ENCODE assay signal across 14 cellular contexts in genomic region chr3:72601049-72601448, GRCh38.
"Had no signal": no experiment of that assay in that cellular context is flagged by ENCODE, and none has a peak within 500 bp of the region (broad histone marks: within the 10 kb centered on the region; RNA-seq: fewer than 3 reads in every experiment).

No MANE protein-coding gene starts in this region.

- H3K4me3 ChIP-seq: cardiac muscle cell, stomach, thoracic aorta, upper lobe of left lung had no signal

- H3K27ac Mint-ChIP-seq: activated naive CD8-positive, alpha-beta T cell; dendritic cell treated with granulocyte-macrophage colony-stimulating factor and Interleukin-4, amounts not matched to agents 40 ng/mL and 50 ng/mL, for 4 days; effector memory CD8-positive, alpha-beta T cell; natural killer cell had no signal

- H3K27me3 ChIP-seq: cardiac muscle cell, stomach, upper lobe of left lung had no signal

- H3K9me3 Mint-ChIP-seq: dendritic cell treated with granulocyte-macrophage colony-stimulating factor and Interleukin-4, amounts not matched to agents 40 ng/mL and 50 ng/mL, for 4 days; effector memory CD8-positive, alpha-beta T cell; natural killer cell had no signal

- H3K9me3 ChIP-seq: stomach, thoracic aorta, upper lobe of left lung had no signal

- H3K27ac ChIP-seq: cardiac muscle cell, foreskin keratinocyte, thoracic aorta, upper lobe of left lung had no signal

- H3K36me3 Mint-ChIP-seq: activated naive CD8-positive, alpha-beta T cell; natural killer cell had no signal

- H3K4me3 Mint-ChIP-seq: activated naive CD8-positive, alpha-beta T cell; dendritic cell treated with granulocyte-macrophage colony-stimulating factor and Interleukin-4, amounts not matched to agents 40 ng/mL and 50 ng/mL, for 4 days; effector memory CD8-positive, alpha-beta T cell; natural killer cell had no signal

- DNase-seq: activated gamma-delta T cell treated with Interleukin-2 at 50 U/mL for 16 hours; effector memory CD8-positive, alpha-beta T cell; foreskin keratinocyte; mesenchymal stem cell; natural killer cell; retina; stomach; T-helper 1 cell; T-helper 9 cell; upper lobe of left lung had no signal

- H3K4me1 Mint-ChIP-seq: natural killer cell had no signal

- H3K27me3 Mint-ChIP-seq: activated naive CD8-positive, alpha-beta T cell had no signal

- H3K4me1 ChIP-seq: foreskin keratinocyte, upper lobe of left lung had no signal

- H3K36me3 ChIP-seq: cardiac muscle cell, stomach, thoracic aorta, upper lobe of left lung had no signal
